In the genomic region with DNA sequence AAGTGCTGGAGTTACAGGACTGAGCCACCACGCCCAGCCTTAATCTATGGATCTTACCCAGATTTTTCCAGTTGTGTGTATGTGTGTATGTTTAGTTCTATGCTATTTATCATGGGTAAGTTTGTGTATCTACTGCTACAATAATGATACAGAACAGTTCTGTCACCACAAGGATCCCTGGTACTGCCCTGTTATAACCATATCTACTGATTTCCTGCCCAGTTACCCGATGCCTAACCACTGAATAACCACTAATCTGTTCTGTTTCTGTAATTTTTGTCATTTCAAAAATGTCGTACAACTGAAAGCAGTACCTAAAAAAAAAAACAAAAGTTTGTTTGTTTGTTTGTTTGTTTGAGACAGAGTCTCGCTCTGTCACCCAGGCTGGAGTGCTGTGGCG, we compare ENCODE assay signal across 21 cellular contexts.
"Had no signal": no experiment of that assay in that cellular context is flagged by ENCODE, and none has a peak within 500 bp of the region (broad histone marks: within the 10 kb centered on the region; RNA-seq: fewer than 3 reads in every experiment).

No MANE protein-coding gene starts in this region.

- H2AFZ ChIP-seq: parathyroid adenoma had no signal

- H3K36me3 ChIP-seq: esophagus squamous epithelium, gastrocnemius medialis, stomach, suprapubic skin, tibial nerve had no signal

- H3K79me2 ChIP-seq: parathyroid adenoma had no signal

- ATAC-seq: activated CD4-positive, CD25-positive, alpha-beta regulatory T cell treated with anti-CD3 and anti-CD28 coated beads, Interleukin-2, amount 50 U/mL, for 24 hours; activated CD8-positive, alpha-beta T cell treated with anti-CD3 and anti-CD28 coated beads for 36 hours; gastrocnemius medialis; right cardiac atrium had no signal

- H3K27ac ChIP-seq: coronary artery, esophagus squamous epithelium, gastrocnemius medialis, parathyroid adenoma, stomach, suprapubic skin, tibial nerve, VCaP had no signal

- H3K9ac ChIP-seq: parathyroid adenoma had no signal

- H3K4me1 ChIP-seq: gastrocnemius medialis, parathyroid adenoma had no signal

- H3K27me3 ChIP-seq: esophagus squamous epithelium, gastrocnemius medialis, stomach, suprapubic skin, tibial nerve had no signal

- H3K4me3 ChIP-seq: coronary artery, esophagus squamous epithelium, gastrocnemius medialis, stomach, suprapubic skin, tibial nerve had no signal

- DNase-seq: activated CD4-positive, alpha-beta T cell treated with anti-CD3 and anti-CD28 coated beads, Interleukin-2, amount 10 ng/mL, durations not matched to agents 7 days and 5 days; activated CD8-positive, alpha-beta T cell treated with anti-CD3 and anti-CD28 coated beads for 36 hours; activated naive CD4-positive, alpha-beta T cell treated with Interleukin-2 at 50 U/mL for 16 hours; activated naive CD8-positive, alpha-beta T cell treated with anti-CD3 and anti-CD28 coated beads, Interleukin-2, amount 10 ng/mL, durations not matched to agents 7 days and 5 days; activated T-cell treated with anti-CD3 and anti-CD28 coated beads, Interleukin-2, amount 50 U/mL, for 24 hours; amygdala; cerebellar nuclear complex; endodermal cell; esophagus squamous epithelium; gastrocnemius medialis; hippocampal formation; nephron progenitor cell; right cardiac atrium; stimulated activated CD4-positive, alpha-beta T cell treated with anti-CD3 and anti-CD28 coated beads, Interleukin-4, amount 100 ng/mL, for 24 hours; stomach had no signal

- H3K9me3 ChIP-seq: esophagus squamous epithelium, gastrocnemius medialis, stomach, suprapubic skin, tibial nerve had no signal
